In the genomic region with DNA sequence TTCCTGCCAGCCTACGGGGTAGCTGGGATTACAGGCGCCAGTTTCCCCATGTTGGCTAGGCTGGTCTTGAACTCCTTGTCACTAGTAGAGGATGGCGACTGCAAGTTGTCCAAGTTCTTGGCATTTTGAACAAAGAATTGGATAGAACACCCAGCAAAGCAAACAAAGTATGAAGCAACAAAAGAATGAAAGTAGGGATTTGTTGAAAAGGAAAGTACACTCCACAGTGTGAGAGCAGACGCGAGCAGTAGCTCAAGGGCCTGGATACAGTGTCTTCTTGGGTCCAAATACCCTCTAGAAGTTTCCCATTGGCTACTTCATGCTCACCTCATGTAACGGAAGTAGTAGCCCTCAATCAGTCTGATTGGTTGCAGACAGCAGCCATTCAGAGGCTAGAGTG, we compare ENCODE assay signal across 8 cellular contexts.
"Had no signal": no experiment of that assay in that cellular context is flagged by ENCODE, and none has a peak within 500 bp of the region (broad histone marks: within the 10 kb centered on the region; RNA-seq: fewer than 3 reads in every experiment).

No MANE protein-coding gene starts in this region.

- H3K4me2 ChIP-seq: GM23338 had no signal

- FAIRE-seq: H1, H54, K562 had no signal

- H2AFZ ChIP-seq: GM23338 had no signal

- H3K27ac ChIP-seq: HL-60 had no signal

- DNase-seq: H9, HCEC 1CT, IMR-90 had no signal

- ATAC-seq: GM23338, K562 had no signal

- H3K4me3 Mint-ChIP-seq: GM23338, H9 had no signal

- H3K4me1 Mint-ChIP-seq: GM23338, H9 had no signal

- H3K27ac Mint-ChIP-seq: GM23338, H9 had no signal

- H3K4me3 ChIP-seq: GM23338, K562 had no signal
